Comparison of ENCODE assay signal across 18 cellular contexts in the genomic region with DNA sequence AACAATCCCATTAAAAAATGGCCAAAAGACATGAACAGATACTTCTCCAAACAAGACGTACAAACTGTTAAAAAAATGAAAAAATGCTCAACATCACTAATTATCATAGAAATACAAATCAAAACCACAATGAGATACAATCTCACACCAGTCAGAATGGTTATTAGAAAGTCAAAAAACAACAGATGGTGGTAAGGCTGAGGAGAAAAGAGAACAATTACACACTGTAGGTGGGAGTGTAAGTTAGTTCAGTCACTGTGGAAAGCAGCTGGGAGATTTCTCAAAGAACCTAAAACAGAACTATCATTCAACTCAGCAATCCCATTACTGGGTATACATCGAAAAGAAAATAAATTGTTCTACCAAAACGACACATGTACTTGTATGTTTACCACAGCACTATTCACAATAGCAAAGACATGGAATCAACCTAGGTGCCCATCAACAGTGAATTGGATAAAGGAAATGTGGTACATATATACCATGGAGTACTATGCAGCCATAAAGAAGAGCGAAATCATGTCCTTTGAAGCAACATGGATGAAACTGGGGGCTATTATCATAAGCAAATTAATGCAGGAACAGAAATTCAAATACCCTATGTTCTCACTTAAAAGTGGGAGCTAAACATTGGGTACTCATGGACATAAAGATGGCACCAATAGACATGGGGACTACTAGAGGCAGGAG.
"Had no signal": no experiment of that assay in that cellular context is flagged by ENCODE, and none has a peak within 500 bp of the region (broad histone marks: within the 10 kb centered on the region; RNA-seq: fewer than 3 reads in every experiment).

No MANE protein-coding gene starts in this region.

- ATAC-seq: activated CD8-positive, alpha-beta memory T cell treated with anti-CD3 and anti-CD28 coated beads, Interleukin-2, amount 10 ng/mL, durations not matched to agents 7 days and 5 days; body of pancreas; effector memory CD8-positive, alpha-beta T cell; left lobe of liver; sciatic nerve had no signal

- DNase-seq: activated CD4-positive, alpha-beta T cell treated with anti-CD3 and anti-CD28 coated beads, Interleukin-2, amount 50 U/mL, for 4 hours; activated CD8-positive, alpha-beta memory T cell treated with anti-CD3 and anti-CD28 coated beads, Interleukin-2, amount 10 ng/mL, durations not matched to agents 7 days and 5 days; activated naive CD4-positive, alpha-beta T cell treated with anti-CD3 and anti-CD28 coated beads for 36 hours; body of pancreas; effector memory CD8-positive, alpha-beta T cell; foreskin fibroblast; hypothalamus; nephron progenitor cell; nucleus accumbens; stimulated activated CD4-positive, alpha-beta T cell treated with anti-CD3 and anti-CD28 coated beads, Interleukin-4, amount 100 ng/mL, for 1 hour; testis; upper lobe of left lung had no signal

- H3K27ac Mint-ChIP-seq: activated CD8-positive, alpha-beta memory T cell treated with anti-CD3 and anti-CD28 coated beads, Interleukin-2, amount 10 ng/mL, durations not matched to agents 7 days and 5 days; activated naive CD4-positive, alpha-beta T cell treated with anti-CD3 and anti-CD28 coated beads for 36 hours; effector memory CD8-positive, alpha-beta T cell; mesothelial cell of epicardium; nephron progenitor cell had no signal

- H3K4me1 Mint-ChIP-seq: mesothelial cell of epicardium had no signal

- H3K27ac ChIP-seq: body of pancreas, epithelial cell of prostate, testis, upper lobe of left lung had no signal

- H3K36me3 ChIP-seq: upper lobe of left lung had no signal

- H3K9me3 ChIP-seq: body of pancreas, testis, upper lobe of left lung had no signal

- H3K9me3 Mint-ChIP-seq: effector memory CD8-positive, alpha-beta T cell had no signal

- H3K4me3 Mint-ChIP-seq: activated CD8-positive, alpha-beta memory T cell treated with anti-CD3 and anti-CD28 coated beads, Interleukin-2, amount 10 ng/mL, durations not matched to agents 7 days and 5 days; activated naive CD4-positive, alpha-beta T cell treated with anti-CD3 and anti-CD28 coated beads for 36 hours; effector memory CD8-positive, alpha-beta T cell; mesothelial cell of epicardium; nephron progenitor cell had no signal

- H3K4me3 ChIP-seq: body of pancreas, lung, smooth muscle cell, testis, upper lobe of left lung had no signal
